Comparison of ENCODE assay signal across 1 cellular context in the genomic region with DNA sequence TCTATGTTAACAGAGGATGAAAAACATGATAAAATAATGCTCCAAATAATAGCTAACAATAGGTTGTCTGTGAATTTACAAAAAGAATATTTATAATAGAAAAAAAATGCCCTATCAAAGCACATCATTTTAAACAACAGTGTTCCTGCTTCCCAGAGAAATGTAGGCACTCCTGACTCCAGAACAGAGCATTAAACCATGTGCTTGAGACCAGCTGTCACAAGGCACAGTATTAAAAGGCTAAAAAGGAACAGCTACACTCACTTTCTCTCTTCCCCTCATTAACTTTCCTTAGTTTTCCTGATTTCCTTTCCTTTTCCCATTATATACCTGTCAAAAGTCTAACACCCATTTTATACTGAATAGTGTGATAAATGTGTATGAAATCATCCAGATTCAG.
TF ChIP-seq lines count a peak whose summit lies in the region.

No MANE protein-coding gene starts in this region.

TF ChIP-seq in WTC11, 78 proteins besides CTCF, POLR2A, EP300 and RAD21 (continued from another document):
- TF ChIP-seq KAT7 (CRISPR knock-in tag; IDR thresholded peaks at IDR 0.05; ENCODE audit: borderline replicate concordance) = no peak
- TF ChIP-seq GABPB1 (CRISPR knock-in tag; IDR thresholded peaks at IDR 0.05) = no peak
- TF ChIP-seq ZNF423 (CRISPR knock-in tag; IDR thresholded peaks at IDR 0.05) = no peak
- TF ChIP-seq E2F4 (CRISPR knock-in tag; IDR thresholded peaks at IDR 0.05; ENCODE audit: borderline replicate concordance, low read depth) = no peak
- TF ChIP-seq MAX (CRISPR knock-in tag; IDR thresholded peaks at IDR 0.05) = no peak
- TF ChIP-seq, protein P1, sequence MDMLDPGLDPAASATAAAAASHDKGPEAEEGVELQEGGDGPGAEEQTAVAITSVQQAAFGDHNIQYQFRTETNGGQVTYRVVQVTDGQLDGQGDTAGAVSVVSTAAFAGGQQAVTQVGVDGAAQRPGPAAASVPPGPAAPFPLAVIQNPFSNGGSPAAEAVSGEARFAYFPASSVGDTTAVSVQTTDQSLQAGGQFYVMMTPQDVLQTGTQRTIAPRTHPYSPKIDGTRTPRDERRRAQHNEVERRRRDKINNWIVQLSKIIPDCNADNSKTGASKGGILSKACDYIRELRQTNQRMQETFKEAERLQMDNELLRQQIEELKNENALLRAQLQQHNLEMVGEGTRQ (CRISPR knock-in tag; IDR thresholded peaks at IDR 0.05) = no peak
- no peak for TF ChIP-seq FOXJ3 (CRISPR knock-in tag; IDR thresholded peaks at IDR 0.05; ENCODE audit: borderline replicate concordance)
- no peak for TF ChIP-seq NFYB (CRISPR knock-in tag; conservative IDR thresholded peaks at IDR 0.05; ENCODE audit: low read depth)
- TF ChIP-seq ZBTB21 (CRISPR knock-in tag; IDR thresholded peaks at IDR 0.05; ENCODE audit: borderline replicate concordance) = no peak
- TF ChIP-seq, protein P2, sequence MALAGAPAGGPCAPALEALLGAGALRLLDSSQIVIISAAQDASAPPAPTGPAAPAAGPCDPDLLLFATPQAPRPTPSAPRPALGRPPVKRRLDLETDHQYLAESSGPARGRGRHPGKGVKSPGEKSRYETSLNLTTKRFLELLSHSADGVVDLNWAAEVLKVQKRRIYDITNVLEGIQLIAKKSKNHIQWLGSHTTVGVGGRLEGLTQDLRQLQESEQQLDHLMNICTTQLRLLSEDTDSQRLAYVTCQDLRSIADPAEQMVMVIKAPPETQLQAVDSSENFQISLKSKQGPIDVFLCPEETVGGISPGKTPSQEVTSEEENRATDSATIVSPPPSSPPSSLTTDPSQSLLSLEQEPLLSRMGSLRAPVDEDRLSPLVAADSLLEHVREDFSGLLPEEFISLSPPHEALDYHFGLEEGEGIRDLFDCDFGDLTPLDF (CRISPR knock-in tag; IDR thresholded peaks at IDR 0.05) = no peak
- TF ChIP-seq, protein P3, sequence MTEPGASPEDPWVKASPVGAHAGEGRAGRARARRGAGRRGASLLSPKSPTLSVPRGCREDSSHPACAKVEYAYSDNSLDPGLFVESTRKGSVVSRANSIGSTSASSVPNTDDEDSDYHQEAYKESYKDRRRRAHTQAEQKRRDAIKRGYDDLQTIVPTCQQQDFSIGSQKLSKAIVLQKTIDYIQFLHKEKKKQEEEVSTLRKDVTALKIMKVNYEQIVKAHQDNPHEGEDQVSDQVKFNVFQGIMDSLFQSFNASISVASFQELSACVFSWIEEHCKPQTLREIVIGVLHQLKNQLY (CRISPR knock-in tag; IDR thresholded peaks at IDR 0.05) = no peak
- TF ChIP-seq TCF7 (CRISPR knock-in tag; IDR thresholded peaks at IDR 0.05; ENCODE audit: low read depth) = no peak
- TF ChIP-seq FOXP1 (CRISPR knock-in tag; IDR thresholded peaks at IDR 0.05; ENCODE audit: borderline replicate concordance) = no peak
- no peak for TF ChIP-seq ZNF121 (CRISPR knock-in tag; IDR thresholded peaks at IDR 0.05)
- TF ChIP-seq NR1H2 (CRISPR knock-in tag; IDR thresholded peaks at IDR 0.05) = no peak
- TF ChIP-seq, protein P4, sequence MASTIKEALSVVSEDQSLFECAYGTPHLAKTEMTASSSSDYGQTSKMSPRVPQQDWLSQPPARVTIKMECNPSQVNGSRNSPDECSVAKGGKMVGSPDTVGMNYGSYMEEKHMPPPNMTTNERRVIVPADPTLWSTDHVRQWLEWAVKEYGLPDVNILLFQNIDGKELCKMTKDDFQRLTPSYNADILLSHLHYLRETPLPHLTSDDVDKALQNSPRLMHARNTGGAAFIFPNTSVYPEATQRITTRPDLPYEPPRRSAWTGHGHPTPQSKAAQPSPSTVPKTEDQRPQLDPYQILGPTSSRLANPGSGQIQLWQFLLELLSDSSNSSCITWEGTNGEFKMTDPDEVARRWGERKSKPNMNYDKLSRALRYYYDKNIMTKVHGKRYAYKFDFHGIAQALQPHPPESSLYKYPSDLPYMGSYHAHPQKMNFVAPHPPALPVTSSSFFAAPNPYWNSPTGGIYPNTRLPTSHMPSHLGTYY (CRISPR knock-in tag; IDR thresholded peaks at IDR 0.05) = no peak
- TF ChIP-seq GTF2I (CRISPR knock-in tag; conservative IDR thresholded peaks at IDR 0.05) = no peak
